In the genomic region with DNA sequence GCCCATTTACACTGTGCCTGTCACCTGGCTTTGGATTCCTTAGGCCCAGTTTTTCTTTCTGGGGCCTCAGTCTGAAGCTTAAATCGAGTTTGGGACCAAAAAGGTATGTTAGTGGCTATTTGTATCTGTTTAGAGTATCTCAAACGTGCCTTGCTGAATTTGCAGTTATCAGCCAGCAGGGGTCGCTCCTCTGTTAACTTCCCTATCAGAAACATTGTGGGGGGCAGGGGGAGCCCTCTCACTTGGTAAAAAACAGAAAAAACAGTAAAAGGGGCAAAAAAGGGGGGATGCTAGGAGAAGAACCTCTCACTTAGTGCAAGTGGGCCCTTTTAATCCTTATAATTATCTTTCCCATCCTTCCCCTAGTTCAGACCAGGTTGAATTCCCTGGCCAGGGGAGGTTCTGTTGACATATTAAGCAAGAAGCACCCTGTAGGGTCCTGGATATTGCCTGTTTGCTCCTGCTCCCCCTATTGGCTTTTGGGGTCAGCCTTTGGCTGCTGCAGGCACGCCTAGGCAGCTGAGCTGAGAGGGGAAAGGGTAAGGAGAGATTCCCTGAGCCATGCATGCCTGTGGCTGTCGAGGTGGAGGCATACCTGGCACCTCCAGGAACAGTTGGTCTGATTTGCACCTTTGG, we compare ENCODE assay signal across 1 cellular context.
TF ChIP-seq lines count a peak whose summit lies in the region.

No MANE protein-coding gene starts in this region.

TF ChIP-seq in H1, 55 proteins besides CTCF, POLR2A, EP300 and RAD21:
- no peak for TF ChIP-seq CEBPB (IDR thresholded peaks at IDR 0.05; ENCODE audit: low read depth, low read length)
- TF ChIP-seq, protein P1, sequence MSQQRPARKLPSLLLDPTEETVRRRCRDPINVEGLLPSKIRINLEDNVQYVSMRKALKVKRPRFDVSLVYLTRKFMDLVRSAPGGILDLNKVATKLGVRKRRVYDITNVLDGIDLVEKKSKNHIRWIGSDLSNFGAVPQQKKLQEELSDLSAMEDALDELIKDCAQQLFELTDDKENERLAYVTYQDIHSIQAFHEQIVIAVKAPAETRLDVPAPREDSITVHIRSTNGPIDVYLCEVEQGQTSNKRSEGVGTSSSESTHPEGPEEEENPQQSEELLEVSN (IDR thresholded peaks at IDR 0.05) = 0 out of 2 replicates have a peak, but pooled peaks have one; percentile 16
- TF ChIP-seq, protein P2, sequence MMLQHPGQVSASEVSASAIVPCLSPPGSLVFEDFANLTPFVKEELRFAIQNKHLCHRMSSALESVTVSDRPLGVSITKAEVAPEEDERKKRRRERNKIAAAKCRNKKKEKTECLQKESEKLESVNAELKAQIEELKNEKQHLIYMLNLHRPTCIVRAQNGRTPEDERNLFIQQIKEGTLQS (IDR thresholded peaks at IDR 0.05; ENCODE audit: insufficient read depth, low read depth, low read length) = no peak
- TF ChIP-seq, protein P3, sequence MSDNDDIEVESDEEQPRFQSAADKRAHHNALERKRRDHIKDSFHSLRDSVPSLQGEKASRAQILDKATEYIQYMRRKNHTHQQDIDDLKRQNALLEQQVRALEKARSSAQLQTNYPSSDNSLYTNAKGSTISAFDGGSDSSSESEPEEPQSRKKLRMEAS (IDR thresholded peaks at IDR 0.05) = no peak
- no peak for TF ChIP-seq GTF2F1 (IDR thresholded peaks at IDR 0.05; ENCODE audit: borderline replicate concordance, low read depth, low read length)
- no peak for TF ChIP-seq CHD1 (IDR thresholded peaks at IDR 0.05; ENCODE audit: low read depth, low read length)
TF ChIP-seq in H1: peak in this region for 1.
